16 cellular contexts compared by ENCODE assay signal in genomic region chr19:5891572-5891937, GRCh38. TPM values are rescaled to one million over a fixed set of nuclear protein-coding genes. Genes with fewer than 3 reads are reported as not detected.
"Had no signal": no experiment of that assay in that cellular context is flagged by ENCODE, and none has a peak within 500 bp of the region (broad histone marks: within the 10 kb centered on the region; RNA-seq: fewer than 3 reads in every experiment).

No MANE protein-coding gene starts in this region.

- H3K4me3 ChIP-seq: psoas muscle had no signal

- H3K27me3 Mint-ChIP-seq: brain had no signal

- H3K9me3 Mint-ChIP-seq: activated naive CD4-positive, alpha-beta T cell treated with anti-CD3 and anti-CD28 coated beads, Interleukin-2, amount 50 U/mL, for 24 hours; activated T-cell treated with anti-CD3 and anti-CD28 coated beads, Interleukin-2, amount 50 U/mL, for 24 hours; endodermal cell; natural killer cell had no signal

- H3K9me3 ChIP-seq: psoas muscle, sigmoid colon had no signal

- H3K27ac ChIP-seq: psoas muscle had no signal

- H3K4me3 Mint-ChIP-seq: activated naive CD4-positive, alpha-beta T cell treated with anti-CD3 and anti-CD28 coated beads, Interleukin-2, amount 50 U/mL, for 24 hours; activated T-cell treated with anti-CD3 and anti-CD28 coated beads, Interleukin-2, amount 50 U/mL, for 24 hours; brain; endodermal cell; natural killer cell had no signal

- H3K27me3 ChIP-seq: sigmoid colon had no signal

- H3K27ac Mint-ChIP-seq: activated naive CD4-positive, alpha-beta T cell treated with anti-CD3 and anti-CD28 coated beads, Interleukin-2, amount 50 U/mL, for 24 hours; activated T-cell treated with anti-CD3 and anti-CD28 coated beads, Interleukin-2, amount 50 U/mL, for 24 hours; endodermal cell had no signal

- DNase-seq: activated CD4-positive, alpha-beta T cell treated with anti-CD3 and anti-CD28 coated beads, Interleukin-2, amount 50 U/mL, for 4 hours; activated effector memory CD4-positive, alpha-beta T cell treated with Interleukin-2 at 50 U/mL for 16 hours; activated T-cell treated with anti-CD3 and anti-CD28 coated beads, Interleukin-2, amount 50 U/mL, for 24 hours; dermis blood vessel endothelial cell; endodermal cell; erythroblast; natural killer cell; occipital lobe; psoas muscle; sigmoid colon; stimulated activated naive CD4-positive, alpha-beta T cell; trophoblast cell had no signal

- H3K4me1 Mint-ChIP-seq: activated naive CD4-positive, alpha-beta T cell treated with anti-CD3 and anti-CD28 coated beads, Interleukin-2, amount 50 U/mL, for 24 hours had no signal

RNA-seq across cellular contexts. Expression of gene FUT5, which starts 21.2 kb away (rescaled TPM):
- total RNA-seq: dermis blood vessel endothelial cell, glomerular endothelial cell, lung microvascular endothelial cell, occipital lobe, psoas muscle, sigmoid colon had no signal
- polyA plus RNA-seq: psoas muscle, sigmoid colon had no signal

RNA-seq across cellular contexts. Expression of gene FUT3, which starts 40.3 kb away (rescaled TPM):
- total RNA-seq: dermis blood vessel endothelial cell, glomerular endothelial cell, lung microvascular endothelial cell, natural killer cell, occipital lobe had no signal
